26 cellular contexts compared by ENCODE assay signal in genomic region chr2:214450118-214450894, GRCh38. TPM values are rescaled to one million over a fixed set of nuclear protein-coding genes. Genes with fewer than 3 reads are reported as not detected.
DNase-seq lines count a peak whose midpoint lies in the region; ATAC-seq and TF ChIP-seq lines count a peak whose summit lies in the region.
"Had no signal": no experiment of that assay in that cellular context is flagged by ENCODE, and none has a peak within 500 bp of the region (broad histone marks: within the 10 kb centered on the region; RNA-seq: fewer than 3 reads in every experiment).

No MANE protein-coding gene starts in this region.

- no peak for TF ChIP-seq CTCF in foreskin keratinocyte (conservative IDR thresholded peaks at IDR 0.05)
- no peak for TF ChIP-seq CTCF in CD8-positive, alpha-beta T cell (IDR thresholded peaks at IDR 0.05)
- TF ChIP-seq CTCF in heart left ventricle (IDR thresholded peaks at IDR 0.05): no peak
- no peak for TF ChIP-seq CTCF in vagina (IDR thresholded peaks at IDR 0.05)

- no peak overlapping the region for H3K4me3 ChIP-seq in BLaER1 treated with 17β-estradiol and CSF1 and Interleukin-3, amounts not matched to agents 10 nM and 100 nM
- no peak overlapping the region for H3K4me3 ChIP-seq in HUES48 (ENCODE audit: low read depth, low read length)
- H3K4me3 ChIP-seq in CD8-positive, alpha-beta T cell (ENCODE audit: low read depth, low read length): no peak overlapping the region
- no peak overlapping the region for H3K4me3 ChIP-seq in heart left ventricle
- H3K4me3 ChIP-seq in vagina: no peak overlapping the region
- H3K4me3 ChIP-seq: MG63, SJSA1 had no signal

- H3K4me1 ChIP-seq in BLaER1 treated with 17β-estradiol and CSF1 and Interleukin-3, amounts not matched to agents 10 nM and 100 nM: peaks cover 9 to 17% (median 13%) of the 10 kb centered on the region in 10 experiments; a peak in 19 of 20 replicates
- H3K4me1 ChIP-seq in HUES48 (ENCODE audit: control insufficient read depth, insufficient read depth, low read length) (peaks cover 4% of the 10 kb centered on the region; the same call in 1 of the 2 replicates), foreskin keratinocyte (no peaks in the 10 kb centered on the region), heart left ventricle (no peaks in the 10 kb centered on the region), vagina (no peaks in the 10 kb centered on the region)
- H3K4me1 ChIP-seq in CD8-positive, alpha-beta T cell (ENCODE audit: insufficient read depth, low read length): no peaks in the 10 kb centered on the region
- H3K4me1 ChIP-seq: BE2C, SJSA1 had no signal

- peak overlapping the region; percentile 5 to 61 (median 50); a peak in 20 of 22 replicates for H3K4me2 ChIP-seq in BLaER1 treated with 17β-estradiol and CSF1 and Interleukin-3, amounts not matched to agents 10 nM and 100 nM

- no peaks in the 10 kb centered on the region for H4K20me1 ChIP-seq in BLaER1 treated with 17β-estradiol and CSF1 and Interleukin-3, amounts not matched to agents 10 nM and 100 nM

- no peaks in the 10 kb centered on the region for H3K27me3 ChIP-seq in BLaER1 treated with 17β-estradiol and CSF1 and Interleukin-3, amounts not matched to agents 10 nM and 100 nM
- H3K27me3 ChIP-seq in HUES48 (ENCODE audit: control insufficient read depth, insufficient read depth, low read length) (no peaks in the 10 kb centered on the region), foreskin keratinocyte (no peaks in the 10 kb centered on the region), heart left ventricle (no peaks in the 10 kb centered on the region), vagina (no peaks in the 10 kb centered on the region)
- no peaks in the 10 kb centered on the region for H3K27me3 ChIP-seq in CD8-positive, alpha-beta T cell (ENCODE audit: insufficient read depth, low read length)
- H3K27me3 ChIP-seq: BE2C, MG63, SJSA1 had no signal

- POLR2A ChIA-PET in CD8-positive, alpha-beta T cell (lab: Charles Lee): no interaction called here

- no peaks in the 10 kb centered on the region for H3K36me3 Mint-ChIP-seq in CD8-positive, alpha-beta T cell
- H3K36me3 Mint-ChIP-seq: CD4-positive, CD25-positive, alpha-beta regulatory T cell had no signal

- no peaks in the 10 kb centered on the region for H3K9me3 ChIP-seq in BLaER1 treated with 17β-estradiol and CSF1 and Interleukin-3, amounts not matched to agents 10 nM and 100 nM (replicated peaks in 1 of 11)
- H3K9me3 ChIP-seq in HUES48 (ENCODE audit: control insufficient read depth, insufficient read depth, low read length) (no peaks in the 10 kb centered on the region), heart left ventricle (no peaks in the 10 kb centered on the region), vagina (no peaks in the 10 kb centered on the region)
- peaks cover 4% of the 10 kb centered on the region for H3K9me3 ChIP-seq in CD8-positive, alpha-beta T cell (ENCODE audit: low read length)
- H3K9me3 ChIP-seq: BE2C, MG63, SJSA1 had no signal

- ATAC-seq in foreskin keratinocyte (peak; percentile 31), heart left ventricle (no peak), GM19328 (IDR thresholded peaks at IDR 0.05; ENCODE audit: unreplicated experiment) (no peak)
- ATAC-seq in CD8-positive, alpha-beta T cell: no peak

- intact Hi-C loops in CD8-positive, alpha-beta T cell (cut with DNase I, micrococcal nuclease): no loop called here
- intact Hi-C loops in heart left ventricle (cut with DNase I) (no loop called here), vagina (cut with DNase I) (no loop called here)

- H3K4me1 Mint-ChIP-seq in CD8-positive, alpha-beta T cell (ENCODE audit: low read depth): no peaks in the 10 kb centered on the region
- H3K4me1 Mint-ChIP-seq: CD4-positive, CD25-positive, alpha-beta regulatory T cell had no signal

- DNase-seq in foreskin keratinocyte: no peak
- DNase-seq in myocyte (ENCODE audit: low read depth): peak; percentile 39
- DNase-seq in CD8-positive, alpha-beta T cell: no peak
- DNase-seq in heart left ventricle: no peak
- no peak for DNase-seq in vagina (ENCODE audit: extremely low spot score in 2 of 2)
- DNase-seq: 8988T; ACHN; BE2C; CD4-positive, CD25-positive, alpha-beta regulatory T cell; HFFc6; KBM-7; MG63; NCI-H1105 treated with DMSO at 0.1 percent for 48 hours; NCI-H146; NCI-H1930; NCI-H2107; NCI-H446; NCI-H524 treated with DMSO at 0.1 percent for 48 hours; NCI-H82; NK-92 treated with Interleukin-12 subunit alpha and Interleukin-12 subunit beta, amount 100 ng/mL, for 24 hours; Right ventricle myocardium superior; RPMI8226 had no signal

- TF ChIP-seq POLR2A in heart left ventricle (IDR thresholded peaks at IDR 0.05) (no peak), vagina (IDR thresholded peaks at IDR 0.05) (no peak)

- H3K4me3 Mint-ChIP-seq in CD8-positive, alpha-beta T cell: no peak overlapping the region
- H3K4me3 Mint-ChIP-seq: CD4-positive, CD25-positive, alpha-beta regulatory T cell; HFFc6 had no signal

- CTCF ChIA-PET in CD8-positive, alpha-beta T cell (lab: Charles Lee): no interaction called here

- H3K27me3 Mint-ChIP-seq in CD8-positive, alpha-beta T cell (ENCODE audit: low read depth): no peaks in the 10 kb centered on the region

- H3K27ac ChIP-seq in BLaER1 treated with 17β-estradiol and CSF1 and Interleukin-3, amounts not matched to agents 10 nM and 100 nM: peak overlapping the region in 3 of 11 experiments; percentile 2 to 65 (median 44); a peak in 5 of 22 replicates
- H3K27ac ChIP-seq in HUES48 (ENCODE audit: low read depth, low read length) (peak overlapping the region; percentile 62), foreskin keratinocyte (no peak overlapping the region), heart left ventricle (no peak overlapping the region), vagina (no peak overlapping the region)
- H3K27ac ChIP-seq in CD8-positive, alpha-beta T cell (ENCODE audit: low read depth, low read length): no peak overlapping the region
- H3K27ac ChIP-seq: SJSA1 had no signal

- no peak overlapping the region for H3K27ac Mint-ChIP-seq in CD8-positive, alpha-beta T cell
- H3K27ac Mint-ChIP-seq: CD4-positive, CD25-positive, alpha-beta regulatory T cell; HFFc6 had no signal

- no peak overlapping the region for H3K9ac ChIP-seq in BLaER1 treated with 17β-estradiol and CSF1 and Interleukin-3, amounts not matched to agents 10 nM and 100 nM
- no peak overlapping the region for H3K9ac ChIP-seq in HUES48 (ENCODE audit: low read depth, low read length)

- H3K9me3 Mint-ChIP-seq in CD8-positive, alpha-beta T cell: no peaks in the 10 kb centered on the region
- H3K9me3 Mint-ChIP-seq: HFFc6 had no signal

- WGBS in heart left ventricle, 4 donors: 82 to 93% (median 84%) methylated on average over 4 of the region's 4 CpGs

- H3K36me3 ChIP-seq in BLaER1 treated with 17β-estradiol and CSF1 and Interleukin-3, amounts not matched to agents 10 nM and 100 nM: no peaks in the 10 kb centered on the region
- no peaks in the 10 kb centered on the region for H3K36me3 ChIP-seq in HUES48 (ENCODE audit: control insufficient read depth, insufficient read depth, low read length)
- no peaks in the 10 kb centered on the region for H3K36me3 ChIP-seq in CD8-positive, alpha-beta T cell (ENCODE audit: insufficient read depth, low read length)
- H3K36me3 ChIP-seq in heart left ventricle: no peaks in the 10 kb centered on the region
- no peaks in the 10 kb centered on the region for H3K36me3 ChIP-seq in vagina
- H3K36me3 ChIP-seq: BE2C, MG63, SJSA1 had no signal

RNA-seq across cellular contexts. Expression of gene VWC2L, which starts 39.5 kb away (rescaled TPM):
- not detected in 2 replicates for total RNA-seq in foreskin keratinocyte
- polyA plus RNA-seq in foreskin keratinocyte: not detected in 2 replicates
- total RNA-seq in myocyte: not detected in 2 replicates
- polyA plus RNA-seq in myocyte (2012): not detected
- not detected for total RNA-seq in CD8-positive, alpha-beta T cell
- total RNA-seq in heart left ventricle: under 1 TPM in 1 of 9 donors, not detected in 8; 0.13 TPM
- polyA plus RNA-seq in heart left ventricle: not detected
- not detected for total RNA-seq in vagina
- total RNA-seq: CD4-positive, CD25-positive, alpha-beta regulatory T cell; HFFc6; Right ventricle myocardium superior; SJSA1 had no signal
- polyA plus RNA-seq: CD4-positive, CD25-positive, alpha-beta regulatory T cell had no signal
